In the genomic region with DNA sequence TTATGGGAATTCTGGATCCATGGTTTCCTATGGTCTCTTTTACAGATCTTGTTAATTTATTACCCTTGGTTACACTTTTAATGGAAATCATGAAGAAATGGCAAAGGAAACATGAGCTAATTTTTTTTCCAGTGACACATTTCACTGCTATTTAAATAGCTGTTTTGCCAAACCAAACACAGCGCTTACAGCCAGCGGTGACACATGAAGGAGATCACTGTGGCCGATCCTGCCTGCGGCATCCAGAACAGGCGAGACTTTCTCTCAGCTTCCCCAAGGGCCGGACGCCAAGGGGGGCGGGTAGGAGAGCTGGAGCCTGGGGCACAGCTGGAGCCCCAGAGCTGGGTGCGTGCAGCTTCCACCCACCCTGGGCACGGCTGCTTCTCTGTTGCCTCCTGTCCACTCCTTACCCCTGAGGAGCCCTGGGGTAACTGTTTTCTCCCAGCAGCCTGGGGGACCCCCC, we compare ENCODE assay signal across 9 cellular contexts.
DNase-seq lines count a peak whose midpoint lies in the region; ATAC-seq and TF ChIP-seq lines count a peak whose summit lies in the region.
"Had no signal": no experiment of that assay in that cellular context is flagged by ENCODE, and none has a peak within 500 bp of the region (broad histone marks: within the 10 kb centered on the region; RNA-seq: fewer than 3 reads in every experiment).

No MANE protein-coding gene starts in this region.

- H3K27me3 Mint-ChIP-seq in endodermal cell (ENCODE audit: insufficient read depth), result no peaks in the 10 kb centered on the region

- ATAC-seq in HG03097 (IDR thresholded peaks at IDR 0.05; ENCODE audit: low FRiP score, unreplicated experiment), result no peak

- no peak for TF ChIP-seq POLR2A in uterus (IDR thresholded peaks at IDR 0.05)

- H3K4ac ChIP-seq in mesendoderm (ENCODE audit: low read depth, low read length), result no peak overlapping the region

- intact Hi-C loops in uterus (cut with DNase I; ENCODE audit: low total_unique reads), result no loop called here

- no peak overlapping the region for H4K5ac ChIP-seq in mesendoderm (ENCODE audit: low read length)

- peak overlapping the region; percentile 54 for H3K56ac ChIP-seq in mesendoderm (ENCODE audit: low read length)

- CTCF ChIA-PET in HEK293T (lab: Yijun Ruan, JAX), result no interaction called here

- POLR2A ChIA-PET in HEK293T (lab: Yijun Ruan, JAX), result interaction anchor here (0.8 kb wide), 1 partner anchor 175 kb away, joined by 3 read pairs; no protein-coding TSS in a partner anchor

- DNase-seq in NCI-H146 (lab: John Stamatoyannopoulos, UW) (peak; percentile 6), NCI-H146 treated with DMSO at 0.1 percent for 48 hours (lab: John Stamatoyannopoulos, UW; ENCODE audit: unreplicated experiment) (no peak), endodermal cell (peak; percentile 48), mesendoderm (no peak), uterus (peak; percentile 85 to 86), HEK293T (ENCODE audit: extremely low spot score) (no peak), HuH-7.5 (ENCODE audit: low spot score) (no peak)

- no peaks in the 10 kb centered on the region for H3K79me2 ChIP-seq in mesendoderm (ENCODE audit: control insufficient read depth, insufficient read depth, low read length)

- no peak overlapping the region for H3K23ac ChIP-seq in mesendoderm (ENCODE audit: low read length)

- H3K4me1 ChIP-seq in endodermal cell (ENCODE audit: control insufficient read depth, insufficient read depth, low read length), result peaks cover 25% of the 10 kb centered on the region
- peaks cover 30% of the 10 kb centered on the region for H3K4me1 ChIP-seq in mesendoderm (ENCODE audit: control insufficient read depth, low read depth, low read length)
- peaks cover 16 to 35% of the 10 kb centered on the region in 2 donors for H3K4me1 ChIP-seq in uterus

- H2AK5ac ChIP-seq in mesendoderm (ENCODE audit: low read length), result no peak overlapping the region

- H3K18ac ChIP-seq in mesendoderm (ENCODE audit: low read length), result no peak overlapping the region

- no peaks in the 10 kb centered on the region for H3K36me3 Mint-ChIP-seq in endodermal cell (ENCODE audit: low read depth)

- no peak overlapping the region for H2BK5ac ChIP-seq in mesendoderm (ENCODE audit: low read length)

- no peaks in the 10 kb centered on the region for H3K27me3 ChIP-seq in endodermal cell (ENCODE audit: control insufficient read depth, insufficient read depth, low read length, poor library complexity, severe bottlenecking)
- no peaks in the 10 kb centered on the region for H3K27me3 ChIP-seq in mesendoderm (ENCODE audit: insufficient read depth, low read length, poor library complexity)
- no peaks in the 10 kb centered on the region for H3K27me3 ChIP-seq in uterus

- H3K9ac ChIP-seq in endodermal cell (ENCODE audit: extremely low read depth, low read length, poor library complexity, severe bottlenecking) (no peak overlapping the region), mesendoderm (ENCODE audit: low read length) (no peak overlapping the region)

- WGBS in endodermal cell (ENCODE audit: insufficient coverage in 1 of 2, insufficient read length in 1 of 2), 2 experiments, result 91 to 98% methylated on average over 8 to 10 of the region's 10 CpGs
- no CpG with 5 or more reads among the region's 10 CpGs for WGBS in mesendoderm (ENCODE audit: extremely low coverage, insufficient coverage, low lambda C conversion rate)

- no peaks in the 10 kb centered on the region for H3K9me3 Mint-ChIP-seq in endodermal cell

- no peak overlapping the region for H2BK120ac ChIP-seq in mesendoderm (ENCODE audit: low read depth, low read length)

- H3K27ac Mint-ChIP-seq in endodermal cell, result no peak overlapping the region
- H3K27ac Mint-ChIP-seq: B cell had no signal

- no peak overlapping the region for H2BK15ac ChIP-seq in mesendoderm (replicated peaks; ENCODE audit: low read depth)

- TF ChIP-seq CTCF in endodermal cell (conservative IDR thresholded peaks at IDR 0.05) (no peak), uterus (IDR thresholded peaks at IDR 0.05) (no peak)

- H3K36me3 ChIP-seq in endodermal cell (ENCODE audit: control insufficient read depth, insufficient read depth, low read length) (no peaks in the 10 kb centered on the region), mesendoderm (ENCODE audit: control insufficient read depth, insufficient read depth, low read length) (no peaks in the 10 kb centered on the region), uterus (no peaks in the 10 kb centered on the region)

- H3K4me3 Mint-ChIP-seq in endodermal cell, result no peak overlapping the region
- H3K4me3 Mint-ChIP-seq: B cell had no signal

- H3K4me2 ChIP-seq in mesendoderm (ENCODE audit: low read length), result no peak overlapping the region

- H3K79me1 ChIP-seq in mesendoderm (ENCODE audit: low read length), result no peaks in the 10 kb centered on the region

- no peak overlapping the region for H3K4me3 ChIP-seq in endodermal cell (ENCODE audit: low read length)
- no peak overlapping the region for H3K4me3 ChIP-seq in mesendoderm (ENCODE audit: low read length)
- H3K4me3 ChIP-seq in uterus, result no peak overlapping the region

- H3K27ac ChIP-seq in endodermal cell (ENCODE audit: low read depth, low read length) (no peak overlapping the region), mesendoderm (ENCODE audit: low read depth, low read length) (no peak overlapping the region), uterus (peak overlapping the region; percentile 84 to 91)

- no peaks in the 10 kb centered on the region for H3K9me3 ChIP-seq in endodermal cell (ENCODE audit: control insufficient read depth, low read length)
- H3K9me3 ChIP-seq in uterus, result no peaks in the 10 kb centered on the region

- peaks cover 49% of the 10 kb centered on the region for H3K4me1 Mint-ChIP-seq in endodermal cell
- H3K4me1 Mint-ChIP-seq: B cell had no signal

- H4K8ac ChIP-seq in mesendoderm (ENCODE audit: low read depth, low read length), result no peak overlapping the region

TF ChIP-seq in HEK293T, 16 proteins besides CTCF, POLR2A, EP300 and RAD21:
- no peak for TF ChIP-seq FOXA1 (IDR thresholded peaks at IDR 0.05)
TF ChIP-seq in HEK293T: peak in this region for 0.

Comparison
In these comparisons a context has a peak if more than half of its experiments do, and no peak if none do; other contexts are left out.
1. DNase-seq: peak in NCI-H146 (single experiment), endodermal cell (single experiment) and uterus (2 of 2); none in NCI-H146 treated with DMSO at 0.1 percent for 48 hours (single experiment), mesendoderm (single experiment), HEK293T (single experiment) and HuH-7.5 (single experiment).
2. H3K27ac ChIP-seq: peak in uterus (2 of 2); none in endodermal cell (single experiment) and mesendoderm (single experiment).